ENCODE assay signal across 9 cellular contexts in the genomic region with DNA sequence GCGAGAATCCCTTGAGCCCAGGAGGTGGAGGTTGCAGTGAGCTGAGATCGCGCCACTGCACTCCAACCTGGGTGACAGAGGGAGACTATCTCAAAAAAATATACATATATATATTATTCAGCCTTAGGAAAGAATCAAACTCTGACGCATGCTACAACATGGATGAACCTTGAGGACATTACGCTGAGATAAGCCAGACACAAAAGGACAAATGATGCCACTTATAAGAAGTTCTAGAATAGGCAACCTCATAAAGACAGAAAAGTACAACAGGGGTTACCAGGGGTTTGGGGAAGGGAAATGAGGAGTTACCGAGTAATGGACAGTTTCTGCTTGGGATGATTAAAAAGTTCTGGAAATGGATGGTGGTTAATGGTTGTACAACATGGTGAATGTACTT. TPM values are rescaled to one million over a fixed set of nuclear protein-coding genes. Genes with fewer than 3 reads are reported as not detected.
A peak's percentile ranks its signal among the peaks of the same experiment; 100 is the strongest.
DNase-seq lines count a peak whose midpoint lies in the region; ATAC-seq, FAIRE-seq and TF ChIP-seq lines count a peak whose summit lies in the region.
"Had no signal": no experiment of that assay in that cellular context is flagged by ENCODE, and none has a peak within 500 bp of the region (broad histone marks: within the 10 kb centered on the region; RNA-seq: fewer than 3 reads in every experiment).

No MANE protein-coding gene starts in this region.

- CTCF ChIA-PET in activated naive CD4-positive, alpha-beta T cell treated with anti-CD3 and anti-CD28 coated beads for 36 hours (lab: Charles Lee) = interaction anchor here (1.6 kb wide), 1 partner anchor 31 kb away, joined by 4 read pairs; no protein-coding TSS in a partner anchor
- CTCF ChIA-PET in GM12878 (lab: Yijun Ruan, JAX) = interaction anchor here (2.3 kb wide), 1 partner anchor 18 kb away, joined by 7 read pairs; no protein-coding TSS in a partner anchor

- POLR2A ChIA-PET in GM12878 (lab: Charles Lee) = interaction anchor here (1.0 to 1.2 kb wide), 2 partner anchors 99 to 126 kb away, joined by 3 to 7 read pairs; partner anchors contain the start of genes HTD2 and RPP14

- H3K4me3 ChIP-seq in GM12878 = peak overlapping the region; percentile 87
- peak overlapping the region; percentile 82 for H3K4me3 ChIP-seq in lower lobe of right lung

- 77% methylated on average over 6 of the region's 6 CpGs for WGBS in GM12878 (ENCODE audit: insufficient coverage, insufficient replicate concordance, low lambda C conversion rate, missing lambda C conversion rate)

- H3K27ac ChIP-seq in GM12878 (ENCODE audit: control insufficient read depth, insufficient read depth) = peak overlapping the region; percentile 81; the same call in 1 of the 2 replicates
- H3K27ac ChIP-seq in lower lobe of right lung = peak overlapping the region; percentile 94

- no peak for TF ChIP-seq EP300 in GM12878 (IDR thresholded peaks at IDR 0.05; ENCODE audit: borderline replicate concordance in 1 of 2, control insufficient read depth in 1 of 2, low read depth in 2 of 2, low read length in 2 of 2)

- DNase-seq in activated naive CD4-positive, alpha-beta T cell treated with anti-CD3 and anti-CD28 coated beads for 36 hours = no peak
- DNase-seq in activated naive CD4-positive, alpha-beta T cell treated with anti-CD3 and anti-CD28 coated beads, Interleukin-2, amount 50 U/mL, for 16 hours = no peak
- DNase-seq in GM12878 (ENCODE audit: low read depth, low spot score) = no peak
- DNase-seq in lower lobe of right lung = no peak
- DNase-seq in type B pancreatic cell (ENCODE audit: extremely low spot score, unreplicated experiment) = no peak
- DNase-seq in NCI-H2196 treated with DMSO at 0.1 percent for 48 hours (lab: John Stamatoyannopoulos, UW; ENCODE audit: unreplicated experiment) = no peak
- DNase-seq in GM10266 (ENCODE audit: extremely low spot score) = no peak
- no peak for DNase-seq in activated gamma-delta T cell treated with Interleukin-2 at 50 U/mL for 16 hours

- BruUV-seq in GM12878 (replicated peaks; lab: Mats Ljungman, UMichigan) = no TSS peak

- intact Hi-C loops in activated naive CD4-positive, alpha-beta T cell treated with anti-CD3 and anti-CD28 coated beads for 36 hours (cut with micrococcal nuclease) = loop anchor here (1.0 to 10.0 kb wide), 7 partner anchors 30 to 408 kb away; partner anchors contain the start of genes ABHD6, HTD2, KCTD6 and RPP14
- intact Hi-C loops in GM12878 (cut with micrococcal nuclease; ENCODE audit: unreplicated experiment) (loop anchor here (5.0 kb wide), 1 partner anchor 99 kb away; no protein-coding TSS in a partner anchor), lower lobe of right lung (cut with DNase I) (no loop called here)

- SMC1A ChIA-PET in GM12878 (lab: Charles Lee; ENCODE audit: uncharacterized antibody, unreplicated experiment) = interaction anchor here (0.6 to 2.9 kb wide), 3 partner anchors 17 to 205 kb away, joined by 4 to 15 read pairs (median 8); partner anchors contain the start of genes HTD2 and RPP14

- H3K4me1 ChIP-seq in GM12878 (ENCODE audit: control insufficient read depth, insufficient read depth, low read length) (peaks cover 14% of the 10 kb centered on the region), lower lobe of right lung (peaks cover 40% of the 10 kb centered on the region)

- H3K36me3 ChIP-seq in GM12878 (ENCODE audit: control insufficient read depth in 2 of 2, insufficient read depth in 2 of 2, low read length in 1 of 2) (peaks cover 2 to 5% of the 10 kb centered on the region in 2 experiments), lower lobe of right lung (peaks cover 43% of the 10 kb centered on the region)

- H3K4me2 ChIP-seq in GM12878 (ENCODE audit: control insufficient read depth, insufficient read depth) = peak overlapping the region; percentile 69

- peaks cover 6% of the 10 kb centered on the region for H3K79me2 ChIP-seq in GM12878 (ENCODE audit: control insufficient read depth, insufficient read depth, low read length)

- TF ChIP-seq POLR2A in GM12878 (IDR thresholded peaks at IDR 0.05; ENCODE audit: low read depth, low read length) = no peak

- peak overlapping the region; percentile 92 for H3K27ac Mint-ChIP-seq in activated naive CD4-positive, alpha-beta T cell treated with anti-CD3 and anti-CD28 coated beads for 36 hours
- peak overlapping the region; percentile 81 for H3K27ac Mint-ChIP-seq in type B pancreatic cell

- H3K9ac ChIP-seq in GM12878 (ENCODE audit: control insufficient read depth, insufficient read depth, low read length) = peak overlapping the region; percentile 77

- H3K27me3 Mint-ChIP-seq in activated naive CD4-positive, alpha-beta T cell treated with anti-CD3 and anti-CD28 coated beads for 36 hours (ENCODE audit: low read depth) = no peaks in the 10 kb centered on the region
- H3K27me3 Mint-ChIP-seq in type B pancreatic cell = no peaks in the 10 kb centered on the region

- H3K4me3 Mint-ChIP-seq in activated naive CD4-positive, alpha-beta T cell treated with anti-CD3 and anti-CD28 coated beads for 36 hours = peak overlapping the region; percentile 91
- H3K4me3 Mint-ChIP-seq in type B pancreatic cell = peak overlapping the region; percentile 93

- in situ Hi-C loops in GM12878 (cut with MboI) = no loop called here

- no peaks in the 10 kb centered on the region for H3K27me3 ChIP-seq in GM12878 (replicated peaks in 1 of 2; ENCODE audit: control insufficient read depth in 2 of 2, insufficient read depth in 2 of 2, low read length in 1 of 2)
- no peaks in the 10 kb centered on the region for H3K27me3 ChIP-seq in lower lobe of right lung (ENCODE audit: low read depth)

- H3K4me1 Mint-ChIP-seq in activated naive CD4-positive, alpha-beta T cell treated with anti-CD3 and anti-CD28 coated beads for 36 hours (ENCODE audit: low read depth) = peaks cover 20% of the 10 kb centered on the region
- H3K4me1 Mint-ChIP-seq in type B pancreatic cell (ENCODE audit: unreplicated experiment) = peaks cover 35% of the 10 kb centered on the region

- H3K9me3 ChIP-seq in GM12878 (replicated peaks; ENCODE audit: control insufficient read depth, insufficient read depth, low read length) (no peaks in the 10 kb centered on the region), lower lobe of right lung (no peaks in the 10 kb centered on the region)

- RAD21 ChIA-PET in GM12878 (lab: Charles Lee; ENCODE audit: unreplicated experiment) = interaction anchor here (0.6 to 1.1 kb wide), 4 partner anchors 28 to 126 kb away, joined by 3 read pairs; no protein-coding TSS in a partner anchor

- no peak for TF ChIP-seq RAD21 in GM12878 (IDR thresholded peaks at IDR 0.05; ENCODE audit: insufficient read depth, low read depth, low read length)

- no peak for FAIRE-seq in GM12878 (lab: Jason Lieb, UNC)
- FAIRE-seq: endometrium had no signal

- no peak for TF ChIP-seq CTCF in GM12878 (IDR thresholded peaks at IDR 0.05 in 2 of 3, conservative IDR thresholded peaks at IDR 0.05 in 1 of 3; ENCODE audit: control insufficient read depth in 2 of 3, extremely low read depth in 1 of 3, insufficient read depth in 1 of 3, low read depth in 3 of 3, low read length in 3 of 3)
- TF ChIP-seq CTCF in lower lobe of right lung (IDR thresholded peaks at IDR 0.05) = no peak
- TF ChIP-seq CTCF in type B pancreatic cell (conservative IDR thresholded peaks at IDR 0.05) = no peak
- no peak for TF ChIP-seq CTCF in GM10266 (IDR thresholded peaks at IDR 0.05; ENCODE audit: control insufficient read depth, insufficient read depth, low read depth, missing control alignments)

- H3K9me3 Mint-ChIP-seq in activated naive CD4-positive, alpha-beta T cell treated with anti-CD3 and anti-CD28 coated beads for 36 hours = no peaks in the 10 kb centered on the region
- no peaks in the 10 kb centered on the region for H3K9me3 Mint-ChIP-seq in type B pancreatic cell

- H3K36me3 Mint-ChIP-seq in activated naive CD4-positive, alpha-beta T cell treated with anti-CD3 and anti-CD28 coated beads for 36 hours (ENCODE audit: low read depth) = peaks cover 16% of the 10 kb centered on the region
- H3K36me3 Mint-ChIP-seq in type B pancreatic cell = peaks cover 17% of the 10 kb centered on the region

- H2AFZ ChIP-seq in GM12878 (ENCODE audit: control insufficient read depth, low read depth, low read length) = peak overlapping the region; percentile 97; the same call in 1 of the 2 replicates

- no peaks in the 10 kb centered on the region; the same call in 1 of the 2 replicates for H4K20me1 ChIP-seq in GM12878 (ENCODE audit: control insufficient read depth, insufficient read depth)

- no peak for ATAC-seq in GM12878
- no peak for ATAC-seq in lower lobe of right lung

RNA-seq across cellular contexts. Expression of gene PDHB, which starts 0.7 kb away (rescaled TPM):
- 10 to 100 TPM; 51.6 to 53.7 TPM for total RNA-seq in activated naive CD4-positive, alpha-beta T cell treated with anti-CD3 and anti-CD28 coated beads for 36 hours
- total RNA-seq in GM12878 (2013; cell fraction: nucleolus; rRNA removed) = 50.9 and 55.7 TPM in 2 replicates
- 68.6 and 83.4 TPM in 2 replicates for total RNA-seq in GM12878 (2014; rRNA removed)
- 83.2 and 85.3 TPM in 2 replicates for total RNA-seq in GM12878 (2014; rRNA removed; fragmentation: Illumina TruSeq; extraction: Trizol)
- 62.9 and 65.5 TPM in 2 replicates for total RNA-seq in GM12878 (2021)
- polyA plus RNA-seq in GM12878 (2011; ENCODE audit: low read depth) = 32.4 TPM
- polyA plus RNA-seq in GM12878 (2011; rRNA removed) = 92.2 and 121 TPM in 2 replicates
- 48.6 and 54.9 TPM in 2 replicates for polyA plus RNA-seq in GM12878 (2011; cell fraction: cytosol; rRNA removed)
- 33.9 and 44.6 TPM in 2 replicates for polyA plus RNA-seq in GM12878 (2011; cell fraction: nucleus; rRNA removed)
- polyA plus RNA-seq in GM12878 (2012) = 38.7 and 47.0 TPM in 2 replicates
- polyA plus RNA-seq in GM12878 (2014; fragmentation: Illumina TruSeq; extraction: Trizol) = 76.5 and 84.2 TPM in 2 replicates
- 100 to 1,000 TPM; 167 to 224 TPM for polyA plus RNA-seq in GM12878 (2014; fragmentation: Nextera tagmentation; extraction: Ambion mirVana)
- polyA plus RNA-seq in GM12878 (2014; rRNA removed) = 68.3 and 94.2 TPM in 2 replicates
- polyA plus RNA-seq in GM12878 (2016; fragmentation: Nextera tagmentation; extraction: Ambion mirVana) = 100 to 1,000 TPM; 120 to 123 TPM
- 36.3 and 42.7 TPM in 2 replicates for polyA minus RNA-seq in GM12878 (2011; rRNA and poly(A)+ RNA removed)
- 13.9 and 20.2 TPM in 2 replicates for polyA minus RNA-seq in GM12878 (2011; cell fraction: cytosol; rRNA and poly(A)+ RNA removed)
- polyA minus RNA-seq in GM12878 (2011; cell fraction: nucleus; rRNA and poly(A)+ RNA removed) = 18.6 and 28.8 TPM in 2 replicates
- 47.7 TPM for total RNA-seq in lower lobe of right lung
- total RNA-seq in type B pancreatic cell (ENCODE audit: low replicate concordance) = 72.1 and 76.9 TPM in 2 replicates

RNA-seq across cellular contexts. Expression of gene KCTD6, which starts 59.0 kb away (rescaled TPM):
- total RNA-seq in activated naive CD4-positive, alpha-beta T cell treated with anti-CD3 and anti-CD28 coated beads for 36 hours = 1 to 10 TPM; 8.4 to 9.9 TPM
- 14.7 and 18.0 TPM in 2 replicates for total RNA-seq in GM12878 (2013; cell fraction: nucleolus; rRNA removed)
- total RNA-seq in GM12878 (2014; rRNA removed) (6.7 and 8.8 TPM in 2 replicates), GM12878 (2014; rRNA removed; fragmentation: Illumina TruSeq; extraction: Trizol) (9.0 and 10.6 TPM in 2 replicates), GM12878 (2021) (5.2 and 5.8 TPM in 2 replicates), lower lobe of right lung (8.2 TPM), type B pancreatic cell (ENCODE audit: low replicate concordance) (23.5 and 24.9 TPM in 2 replicates)
- polyA plus RNA-seq in GM12878 (2011; ENCODE audit: low read depth) = 2.3 TPM
- polyA plus RNA-seq in GM12878 (2011; rRNA removed) (10.3 and 12.0 TPM in 2 replicates), GM12878 (2014; fragmentation: Illumina TruSeq; extraction: Trizol) (10.7 and 13.1 TPM in 2 replicates), GM12878 (2014; fragmentation: Nextera tagmentation; extraction: Ambion mirVana) (1 to 10 TPM; 9.1 to 9.4 TPM), GM12878 (2014; rRNA removed) (7.5 and 8.2 TPM in 2 replicates), GM12878 (2016; fragmentation: Nextera tagmentation; extraction: Ambion mirVana) (1 to 10 TPM; 6.1 to 8.4 TPM)
- 4.8 and 6.5 TPM in 2 replicates for polyA plus RNA-seq in GM12878 (2011; cell fraction: cytosol; rRNA removed)
- 5.1 and 6.1 TPM in 2 replicates for polyA plus RNA-seq in GM12878 (2011; cell fraction: nucleus; rRNA removed)
- polyA plus RNA-seq in GM12878 (2012) = 2.2 and 3.3 TPM in 2 replicates
- 5.5 and 6.1 TPM in 2 replicates for polyA minus RNA-seq in GM12878 (2011; rRNA and poly(A)+ RNA removed)
- polyA minus RNA-seq in GM12878 (2011; cell fraction: cytosol; rRNA and poly(A)+ RNA removed) = 2.1 and 2.5 TPM in 2 replicates
- 5.7 and 11.7 TPM in 2 replicates for polyA minus RNA-seq in GM12878 (2011; cell fraction: nucleus; rRNA and poly(A)+ RNA removed)
